ENCODE assay signal across 17 cellular contexts in the genomic region with DNA sequence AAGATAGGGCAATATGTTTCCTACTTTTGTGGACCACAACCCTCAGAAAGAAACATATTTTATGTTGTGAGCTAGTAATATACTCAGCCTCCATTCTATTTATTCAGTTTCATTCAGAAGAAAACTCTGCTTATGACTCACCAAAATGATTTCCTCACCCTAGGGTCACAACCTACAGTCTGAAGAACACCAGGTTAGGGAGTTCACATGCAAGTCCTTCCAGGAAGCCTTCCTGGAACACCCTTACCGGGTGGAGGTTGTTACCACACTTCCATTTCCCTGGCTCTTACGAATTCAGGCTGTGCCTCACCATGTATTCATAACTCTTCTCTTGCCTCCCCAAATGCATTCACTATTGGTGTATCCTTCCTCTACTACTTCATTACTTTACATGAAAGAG.
DNase-seq lines count a peak whose midpoint lies in the region; ATAC-seq and TF ChIP-seq lines count a peak whose summit lies in the region.
"Had no signal": no experiment of that assay in that cellular context is flagged by ENCODE, and none has a peak within 500 bp of the region (broad histone marks: within the 10 kb centered on the region; RNA-seq: fewer than 3 reads in every experiment).

No MANE protein-coding gene starts in this region.

- DNase-seq in NCI-H226, result peak; percentile 53
- peak; percentile 77 to 86 for DNase-seq in cardiac fibroblast (ENCODE audit: low read depth in 2 of 2)
- no peak for DNase-seq in right cardiac atrium
- DNase-seq in skeletal muscle cell (ENCODE audit: low read depth), result peak; percentile 77
- DNase-seq in NCI-H1092 (lab: John Stamatoyannopoulos, UW), result no peak
- no peak for DNase-seq in activated CD4-positive, CD25-positive, alpha-beta regulatory T cell treated with anti-CD3 and anti-CD28 coated beads, Interleukin-2, amount 50 U/mL, for 72 hours
- DNase-seq: colonic mucosa, DMS79 treated with DMSO at 0.1 percent for 48 hours, Karpas-422, NCI-H1694 treated with DMSO at 0.1 percent for 48 hours, NCI-H524, PC-3, T-helper 1 cell, tibial artery had no signal

- peaks cover 11% of the 10 kb centered on the region for H3K4me1 ChIP-seq in right cardiac atrium (ENCODE audit: control insufficient read depth, insufficient read depth, low read length)
- H3K4me1 ChIP-seq: colonic mucosa had no signal

- no peaks in the 10 kb centered on the region for H3K27me3 ChIP-seq in right cardiac atrium (ENCODE audit: control insufficient read depth, insufficient read depth)
- H3K27me3 ChIP-seq: BLaER1, colonic mucosa, tibial artery had no signal

- intact Hi-C loops in right cardiac atrium (cut with DNase I), result no loop called here

- no peak for TF ChIP-seq CTCF in cardiac fibroblast (IDR thresholded peaks at IDR 0.05; ENCODE audit: low read depth, low read length)

- no peaks in the 10 kb centered on the region for H3K9me3 ChIP-seq in right cardiac atrium (ENCODE audit: control insufficient read depth, low read length)
- H3K9me3 ChIP-seq: colonic mucosa, tibial artery had no signal

- 66% methylated on average over 2 of the region's 2 CpGs for WGBS in right cardiac atrium

- H3K27ac ChIP-seq in right cardiac atrium (ENCODE audit: low read length), result peak overlapping the region; percentile 56
- H3K27ac ChIP-seq: BLaER1, colonic mucosa, tibial artery had no signal

- ATAC-seq in right cardiac atrium (peak; percentile 57 to 88), GM21576 (IDR thresholded peaks at IDR 0.05; ENCODE audit: unreplicated experiment) (no peak), GM18517 (IDR thresholded peaks at IDR 0.05; ENCODE audit: unreplicated experiment) (no peak)
- ATAC-seq: PC-3 had no signal

- no peak overlapping the region for H3K4me3 ChIP-seq in cardiac fibroblast (replicated peaks in 1 of 2; ENCODE audit: low read depth in 2 of 2, low read length in 2 of 2)
- H3K4me3 ChIP-seq in right cardiac atrium (ENCODE audit: low read length), result no peak overlapping the region
- H3K4me3 ChIP-seq in skeletal muscle cell (ENCODE audit: low read depth, low read length), result no peak overlapping the region
- H3K4me3 ChIP-seq: BLaER1, colonic mucosa, tibial artery had no signal

Comparison
In these comparisons a context has a peak if more than half of its experiments do, and no peak if none do; other contexts are left out.
1. DNase-seq: peak in NCI-H226 (single experiment), cardiac fibroblast (2 of 2) and skeletal muscle cell (single experiment); none in right cardiac atrium (0 of 3), NCI-H1092 (single experiment) and activated CD4-positive, CD25-positive, alpha-beta regulatory T cell treated with anti-CD3 and anti-CD28 coated beads, Interleukin-2, amount 50 U/mL, for 72 hours (single experiment).
2. ATAC-seq: peak in right cardiac atrium (2 of 2); none in GM21576 (single experiment) and GM18517 (single experiment).